In genomic region chr1:232624892-232625291, GRCh38 we compare ENCODE assay signal across 26 cellular contexts. TPM values are rescaled to one million over a fixed set of nuclear protein-coding genes. Genes with fewer than 3 reads are reported as not detected.
DNase-seq lines count a peak whose midpoint lies in the region; ATAC-seq, FAIRE-seq and TF ChIP-seq lines count a peak whose summit lies in the region.
"Had no signal": no experiment of that assay in that cellular context is flagged by ENCODE, and none has a peak within 500 bp of the region (broad histone marks: within the 10 kb centered on the region; RNA-seq: fewer than 3 reads in every experiment).

No MANE protein-coding gene starts in this region.

- H3K79me2 ChIP-seq in Loucy (ENCODE audit: insufficient read depth, low read length) (peaks cover 93% of the 10 kb centered on the region), astrocyte (ENCODE audit: insufficient read depth, low read length) (peaks cover 55% of the 10 kb centered on the region)

- H3K9me3 ChIP-seq in Loucy (ENCODE audit: insufficient read depth, low read depth, low read length) (no peaks in the 10 kb centered on the region), astrocyte (ENCODE audit: insufficient read depth, low read depth, low read length) (no peaks in the 10 kb centered on the region), sigmoid colon (no peaks in the 10 kb centered on the region)
- H3K9me3 ChIP-seq: ascending aorta, right lobe of liver had no signal

- H3K27me3 Mint-ChIP-seq in astrocyte (ENCODE audit: low read depth, unreplicated experiment) (no peaks in the 10 kb centered on the region), glutamatergic neuron (ENCODE audit: unreplicated experiment) (peaks cover 4% of the 10 kb centered on the region)

- H3K4me2 ChIP-seq in Loucy (ENCODE audit: low read depth, low read length, poor library complexity, severe bottlenecking) (peak overlapping the region; percentile 77), astrocyte (ENCODE audit: low read length) (no peak overlapping the region)
- H3K4me2 ChIP-seq: KMS-11 had no signal

- no peaks in the 10 kb centered on the region for H3K27me3 ChIP-seq in Loucy (ENCODE audit: insufficient read depth, low read length, poor library complexity, severe bottlenecking)
- H3K27me3 ChIP-seq in astrocyte (ENCODE audit: insufficient read depth, low read length): no peaks in the 10 kb centered on the region
- no peaks in the 10 kb centered on the region for H3K27me3 ChIP-seq in sigmoid colon
- H3K27me3 ChIP-seq: ascending aorta, right lobe of liver had no signal

- H3K9me2 ChIP-seq in Loucy (replicated peaks; ENCODE audit: low read depth, low read length): no peaks in the 10 kb centered on the region

- H4K20me1 ChIP-seq in Loucy (ENCODE audit: insufficient read depth, low read length, poor library complexity, severe bottlenecking) (peaks cover 3% of the 10 kb centered on the region), astrocyte (ENCODE audit: insufficient read depth, low read length) (peaks cover 25% of the 10 kb centered on the region)

- H3K4me3 ChIP-seq in Loucy (ENCODE audit: low read length, poor library complexity, severe bottlenecking) (peak overlapping the region; percentile 77), astrocyte (ENCODE audit: insufficient read depth, low read depth, low read length) (no peak overlapping the region), sigmoid colon (no peak overlapping the region)
- H3K4me3 ChIP-seq: ascending aorta, right lobe of liver had no signal

- H3K27ac Mint-ChIP-seq in astrocyte (ENCODE audit: unreplicated experiment) (no peak overlapping the region), glutamatergic neuron (ENCODE audit: unreplicated experiment) (no peak overlapping the region)
- H3K27ac Mint-ChIP-seq: T-helper 1 cell treated with Interleukin-12 subunit alpha and Interleukin-12 subunit beta and Interleukin-4 antibody, amounts not matched to agents 30 μg/mL and 1 μg/mL, for 36 hours had no signal

- TF ChIP-seq EP300 in sigmoid colon (IDR thresholded peaks at IDR 0.05): no peak

- H3K9ac ChIP-seq in Loucy (ENCODE audit: low read depth, low read length, poor library complexity, severe bottlenecking) (peak overlapping the region; percentile 40), astrocyte (ENCODE audit: low read length) (no peak overlapping the region)
- H3K9ac ChIP-seq: KMS-11 had no signal

- TF ChIP-seq CTCF in Loucy (conservative IDR thresholded peaks at IDR 0.05; ENCODE audit: low read length) (no peak), astrocyte (IDR thresholded peaks at IDR 0.05; ENCODE audit: insufficient read depth, low read depth, low read length) (no peak), glutamatergic neuron (IDR thresholded peaks at IDR 0.05; ENCODE audit: partially characterized antibody, unreplicated experiment) (no peak), sigmoid colon (IDR thresholded peaks at IDR 0.05) (no peak)

- H3K4me3 Mint-ChIP-seq in astrocyte (ENCODE audit: unreplicated experiment): no peak overlapping the region
- H3K4me3 Mint-ChIP-seq in glutamatergic neuron (ENCODE audit: unreplicated experiment): peak overlapping the region; percentile 98
- H3K4me3 Mint-ChIP-seq: T-helper 1 cell treated with Interleukin-12 subunit alpha and Interleukin-12 subunit beta and Interleukin-4 antibody, amounts not matched to agents 30 μg/mL and 1 μg/mL, for 36 hours had no signal

- DNase-seq in astrocyte (ENCODE audit: low read depth) (peak; percentile 12), glutamatergic neuron (no peak), sigmoid colon (no peak), NCI-H1436 treated with DMSO at 0.1 percent for 48 hours (lab: John Stamatoyannopoulos, UW) (no peak), DMS153 treated with DMSO at 0.1 percent for 48 hours (lab: John Stamatoyannopoulos, UW; ENCODE audit: unreplicated experiment) (no peak)
- DNase-seq: activated CD4-positive, alpha-beta T cell treated with anti-CD3 and anti-CD28 coated beads, Interleukin-2, amount 50 U/mL, for 48 hours; activated naive CD4-positive, alpha-beta T cell; NCI-H1092; NCI-H2107; NCI-H524 treated with DMSO at 0.1 percent for 48 hours; occipital lobe; right lobe of liver; SHP77; stimulated activated naive CD4-positive, alpha-beta T cell treated with Interleukin-2 at 50 U/mL for 16 hours; trophoblast cell; WERI-Rb-1 had no signal

- intact Hi-C loops in sigmoid colon (cut with DNase I): loop anchor here (5.0 kb wide), 3 partner anchors 48 to 188 kb away; no protein-coding TSS in a partner anchor

- no peak for TF ChIP-seq POLR2A in sigmoid colon (IDR thresholded peaks at IDR 0.05)

- no peaks in the 10 kb centered on the region for H3K36me3 ChIP-seq in Loucy (ENCODE audit: insufficient read depth, low read length)
- H3K36me3 ChIP-seq in astrocyte (ENCODE audit: insufficient read depth, low read length): no peaks in the 10 kb centered on the region
- H3K36me3 ChIP-seq in sigmoid colon: no peaks in the 10 kb centered on the region
- H3K36me3 ChIP-seq: ascending aorta, right lobe of liver, WERI-Rb-1 had no signal

- peaks cover 68% of the 10 kb centered on the region for H3K4me1 ChIP-seq in Loucy (ENCODE audit: insufficient read depth, low read length, poor library complexity, severe bottlenecking)
- peaks cover 6% of the 10 kb centered on the region for H3K4me1 ChIP-seq in astrocyte (ENCODE audit: insufficient read depth, low read length)
- H3K4me1 ChIP-seq in sigmoid colon: peaks cover 0 to 56% (median 25%) of the 10 kb centered on the region in 4 donors
- H3K4me1 ChIP-seq: ascending aorta had no signal

- no peak for FAIRE-seq in astrocyte (lab: Jason Lieb, UNC)
- FAIRE-seq: endometrium, frontal cortex, GM19239, H54 had no signal

- WGBS in sigmoid colon, 2 donors: 19 to 75% methylated on average over 5 of the region's 5 CpGs

- H3F3A ChIP-seq in Loucy (ENCODE audit: low read depth): peaks cover 7% of the 10 kb centered on the region; the same call in 1 of the 2 replicates

- ATAC-seq in GM18870 (IDR thresholded peaks at IDR 0.05; ENCODE audit: unreplicated experiment): no peak
- ATAC-seq: left lobe of liver, right lobe of liver had no signal

- peak overlapping the region; percentile 75 for H2AFZ ChIP-seq in Loucy (ENCODE audit: low read length)
- no peak overlapping the region for H2AFZ ChIP-seq in astrocyte (ENCODE audit: low read depth, low read length)

- H3K36me3 Mint-ChIP-seq in astrocyte (ENCODE audit: low read depth, unreplicated experiment) (no peaks in the 10 kb centered on the region), glutamatergic neuron (ENCODE audit: unreplicated experiment) (peaks cover 4% of the 10 kb centered on the region)

- H3K27ac ChIP-seq in astrocyte (ENCODE audit: low read depth, low read length) (no peak overlapping the region), sigmoid colon (peak overlapping the region in 3 of 4 donors; percentile 13 to 29 (median 26))
- H3K27ac ChIP-seq: ascending aorta, KMS-11, right lobe of liver, WERI-Rb-1 had no signal

- H3K4me1 Mint-ChIP-seq in astrocyte (ENCODE audit: low read depth, unreplicated experiment) (peaks cover 28% of the 10 kb centered on the region), glutamatergic neuron (ENCODE audit: low read depth, unreplicated experiment) (peaks cover 59% of the 10 kb centered on the region)

- H3K9me3 Mint-ChIP-seq in astrocyte (ENCODE audit: unreplicated experiment) (no peaks in the 10 kb centered on the region), glutamatergic neuron (ENCODE audit: unreplicated experiment) (peaks cover 10% of the 10 kb centered on the region)
- H3K9me3 Mint-ChIP-seq: T-helper 1 cell treated with Interleukin-12 subunit alpha and Interleukin-12 subunit beta and Interleukin-4 antibody, amounts not matched to agents 30 μg/mL and 1 μg/mL, for 36 hours had no signal

RNA-seq across cellular contexts. Expression of gene SIPA1L2, which starts 5.0 kb away (rescaled TPM):
- total RNA-seq in astrocyte: 12.2 and 14.9 TPM in 2 replicates
- 177 TPM for total RNA-seq in glutamatergic neuron (ENCODE audit: unreplicated experiment)
- 10 to 100 TPM; 22.5 to 42.5 (median 32.1) TPM for total RNA-seq in sigmoid colon
- polyA plus RNA-seq in sigmoid colon: 10 to 100 TPM; 16.2 to 20.6 (median 18.0) TPM
